In genomic region chr2:39996653-39997080, GRCh38 we compare ENCODE assay signal across 12 cellular contexts.
DNase-seq lines count a peak whose midpoint lies in the region; ATAC-seq and TF ChIP-seq lines count a peak whose summit lies in the region.
"Had no signal": no experiment of that assay in that cellular context is flagged by ENCODE, and none has a peak within 500 bp of the region (broad histone marks: within the 10 kb centered on the region; RNA-seq: fewer than 3 reads in every experiment).

No MANE protein-coding gene starts in this region.

- no peak for ATAC-seq in HG02884 (IDR thresholded peaks at IDR 0.05; ENCODE audit: unreplicated experiment)
- no peak for ATAC-seq in HG03378 (IDR thresholded peaks at IDR 0.05; ENCODE audit: unreplicated experiment)
- ATAC-seq: left cardiac atrium had no signal

- H3K4me3 ChIP-seq in cardiac fibroblast (replicated peaks in 1 of 2; ENCODE audit: low read depth in 2 of 2, low read length in 2 of 2) (no peak overlapping the region), skeletal muscle cell (ENCODE audit: low read depth, low read length) (no peak overlapping the region), H7 (ENCODE audit: insufficient read depth, low read depth, low read length) (no peak overlapping the region)
- H3K4me3 ChIP-seq: adrenal gland had no signal

- no peaks in the 10 kb centered on the region for H3K27me3 ChIP-seq in H7 (ENCODE audit: control insufficient read depth, insufficient read depth, low read length)
- H3K27me3 ChIP-seq: adrenal gland had no signal

- peak; percentile 12 for DNase-seq in activated CD4-positive, alpha-beta T cell treated with anti-CD3 and anti-CD28 coated beads for 48 hours
- no peak for DNase-seq in activated CD4-positive, alpha-beta T cell treated with anti-CD3 and anti-CD28 coated beads for 1 hour
- DNase-seq in OCI-M1 (lab: John Stamatoyannopoulos, UW) (peak; percentile 87), cardiac fibroblast (ENCODE audit: low read depth in 2 of 2) (peak; percentile 48 to 94), skeletal muscle cell (ENCODE audit: low read depth) (peak; percentile 87), H7 (no peak)
- DNase-seq: adrenal gland; left cardiac atrium; NCI-H1105; stimulated activated CD4-positive, alpha-beta T cell treated with anti-CD3 and anti-CD28 coated beads, Interleukin-2, amount 100 ng/mL, for 48 hours had no signal

- no peaks in the 10 kb centered on the region for H3K36me3 ChIP-seq in H7 (replicated peaks; ENCODE audit: control insufficient read depth, insufficient read depth, low read length)
- H3K36me3 ChIP-seq: adrenal gland had no signal

- TF ChIP-seq CTCF in cardiac fibroblast (IDR thresholded peaks at IDR 0.05; ENCODE audit: low read depth, low read length) = no peak

Comparison
In these comparisons a context has a peak if more than half of its experiments do, and no peak if none do; other contexts are left out.
1. DNase-seq: peak in activated CD4-positive, alpha-beta T cell treated with anti-CD3 and anti-CD28 coated beads for 48 hours (single experiment), OCI-M1 (single experiment), cardiac fibroblast (2 of 2) and skeletal muscle cell (single experiment); none in activated CD4-positive, alpha-beta T cell treated with anti-CD3 and anti-CD28 coated beads for 1 hour (single experiment) and H7 (single experiment).